12 cellular contexts compared by ENCODE assay signal in the genomic region with DNA sequence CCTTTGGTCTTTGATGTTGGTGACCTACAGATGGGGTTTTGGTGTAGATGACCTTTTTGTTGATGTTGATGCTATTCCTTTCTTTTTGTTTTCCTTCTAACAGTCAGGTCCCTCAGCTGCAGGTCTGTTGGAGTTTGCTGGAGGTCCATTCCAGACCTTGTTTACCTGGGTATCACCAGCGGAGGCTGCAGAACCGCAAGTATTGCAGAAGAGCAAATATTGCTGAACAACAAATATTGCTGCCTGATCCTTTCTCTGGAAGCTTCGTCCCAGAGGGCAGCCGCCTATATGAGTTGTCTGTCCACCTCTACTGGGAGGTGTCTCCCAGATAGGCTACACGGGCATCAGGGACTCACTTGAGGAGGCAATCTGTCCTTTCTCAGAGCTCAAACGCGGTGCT. TPM values are rescaled to one million over a fixed set of nuclear protein-coding genes. Genes with fewer than 3 reads are reported as not detected.
"Had no signal": no experiment of that assay in that cellular context is flagged by ENCODE, and none has a peak within 500 bp of the region (broad histone marks: within the 10 kb centered on the region; RNA-seq: fewer than 3 reads in every experiment).

No MANE protein-coding gene starts in this region.

RNA-seq across cellular contexts. Expression of gene HYAL4, which starts 0.8 kb away (rescaled TPM):
- total RNA-seq: activated CD4-positive, alpha-beta memory T cell treated with anti-CD3 and anti-CD28 coated beads, Interleukin-2, amount 10 ng/mL, durations not matched to agents 7 days and 5 days; activated CD8-positive, alpha-beta memory T cell treated with anti-CD3 and anti-CD28 coated beads, Interleukin-2, amount 10 ng/mL, durations not matched to agents 7 days and 5 days; activated CD8-positive, alpha-beta T cell treated with anti-CD3 and anti-CD28 coated beads, Interleukin-2, amount 10 ng/mL, durations not matched to agents 7 days and 5 days; activated naive CD8-positive, alpha-beta T cell treated with anti-CD3 and anti-CD28 coated beads, Interleukin-2, amount 10 ng/mL, durations not matched to agents 7 days and 5 days; activated T-helper 2 cell treated with anti-CD3 and anti-CD28 coated beads, Interferon-gamma antibody, Interleukin-2, Interleukin-4, amounts not matched to agents 10 μg/mL and 5 μg/mL and 100 μg/mL, durations not matched to agents 14 hours and 24 hours and 36 hours; ascending aorta; cardiac muscle cell; T-cell; T-helper 1 cell treated with Interleukin-12 subunit alpha and Interleukin-12 subunit beta and Interleukin-4 antibody, amounts not matched to agents 30 ng/mL and 1 ng/mL, for 36 hours; T-helper 17 cell; T-helper 2 cell treated with Interferon-gamma antibody and Interleukin-4, amounts not matched to agents 100 ng/mL and 5 ng/mL, for 36 hours had no signal
- polyA plus RNA-seq: adipose tissue, cardiac muscle cell had no signal
